ENCODE assay signal across 8 cellular contexts in genomic region chr17:39002991-39003715, GRCh38. TPM values are rescaled to one million over a fixed set of nuclear protein-coding genes. Genes with fewer than 3 reads are reported as not detected.
DNase-seq lines count a peak whose midpoint lies in the region; ATAC-seq, FAIRE-seq and TF ChIP-seq lines count a peak whose summit lies in the region.

No MANE protein-coding gene starts in this region.

- POLR2A ChIA-PET in activated naive CD8-positive, alpha-beta T cell treated with anti-CD3 and anti-CD28 coated beads, Interleukin-2, amount 10 ng/mL, durations not matched to agents 7 days and 5 days (lab: Charles Lee): interaction anchor here (0.6 kb wide), 1 partner anchor 450 kb away, joined by 3 read pairs; no protein-coding TSS in a partner anchor

- H3K4me3 Mint-ChIP-seq in activated naive CD8-positive, alpha-beta T cell treated with anti-CD3 and anti-CD28 coated beads, Interleukin-2, amount 10 ng/mL, durations not matched to agents 7 days and 5 days: peak overlapping the region; percentile 59

- ATAC-seq in activated naive CD8-positive, alpha-beta T cell treated with anti-CD3 and anti-CD28 coated beads, Interleukin-2, amount 10 ng/mL, durations not matched to agents 7 days and 5 days (ENCODE audit: low read depth): peak; percentile 77
- ATAC-seq in HG02623 (IDR thresholded peaks at IDR 0.05; ENCODE audit: unreplicated experiment): no peak
- no peak for ATAC-seq in HG02610 (IDR thresholded peaks at IDR 0.05; ENCODE audit: unreplicated experiment)

- DNase-seq in NCI-H2227 treated with DMSO at 0.1 percent for 48 hours (lab: John Stamatoyannopoulos, UW) (peak; percentile 52), hepatic stellate cell (ENCODE audit: low spot score) (peak; percentile 61), DMS79 (lab: John Stamatoyannopoulos, UW) (no peak), H54 (ENCODE audit: insufficient read length, low spot score) (no peak)
- peak; percentile 43 for DNase-seq in activated naive CD8-positive, alpha-beta T cell treated with anti-CD3 and anti-CD28 coated beads, Interleukin-2, amount 10 ng/mL, durations not matched to agents 7 days and 5 days
- DNase-seq in stimulated activated CD4-positive, alpha-beta T cell treated with anti-CD3 and anti-CD28 coated beads, Interleukin-4, amount 100 ng/mL, for 48 hours (ENCODE audit: low read depth in 2 of 2): peak; percentile 13

- FAIRE-seq in H54 (lab: Jason Lieb, UNC): no peak

- TF ChIP-seq POLR2A in H54 (IDR thresholded peaks at IDR 0.05; ENCODE audit: low read depth, low read length): no peak

- H3K4me1 Mint-ChIP-seq in activated naive CD8-positive, alpha-beta T cell treated with anti-CD3 and anti-CD28 coated beads, Interleukin-2, amount 10 ng/mL, durations not matched to agents 7 days and 5 days: peaks cover 20% of the 10 kb centered on the region

- peaks cover 4% of the 10 kb centered on the region for H3K9me3 Mint-ChIP-seq in activated naive CD8-positive, alpha-beta T cell treated with anti-CD3 and anti-CD28 coated beads, Interleukin-2, amount 10 ng/mL, durations not matched to agents 7 days and 5 days

- H3K27ac Mint-ChIP-seq in activated naive CD8-positive, alpha-beta T cell treated with anti-CD3 and anti-CD28 coated beads, Interleukin-2, amount 10 ng/mL, durations not matched to agents 7 days and 5 days: peak overlapping the region; percentile 85

- peaks cover 7% of the 10 kb centered on the region for H3K36me3 Mint-ChIP-seq in activated naive CD8-positive, alpha-beta T cell treated with anti-CD3 and anti-CD28 coated beads, Interleukin-2, amount 10 ng/mL, durations not matched to agents 7 days and 5 days

- H3K27me3 Mint-ChIP-seq in activated naive CD8-positive, alpha-beta T cell treated with anti-CD3 and anti-CD28 coated beads, Interleukin-2, amount 10 ng/mL, durations not matched to agents 7 days and 5 days: peaks cover 8% of the 10 kb centered on the region

RNA-seq across cellular contexts. Expression of gene FBXO47, which starts 36.0 kb away (rescaled TPM):
- under 1 TPM in 1 of 2 experiments, not detected in 1; 0.14 TPM for total RNA-seq in activated naive CD8-positive, alpha-beta T cell treated with anti-CD3 and anti-CD28 coated beads, Interleukin-2, amount 10 ng/mL, durations not matched to agents 7 days and 5 days

Comparison
In these comparisons a context has a peak if more than half of its experiments do, and no peak if none do; other contexts are left out.
1. DNase-seq: peak in NCI-H2227 treated with DMSO at 0.1 percent for 48 hours (single experiment), activated naive CD8-positive, alpha-beta T cell treated with anti-CD3 and anti-CD28 coated beads, Interleukin-2, amount 10 ng/mL, durations not matched to agents 7 days and 5 days (single experiment), hepatic stellate cell (single experiment) and stimulated activated CD4-positive, alpha-beta T cell treated with anti-CD3 and anti-CD28 coated beads, Interleukin-4, amount 100 ng/mL, for 48 hours (2 of 2); none in DMS79 (single experiment) and H54 (single experiment).